ENCODE assay signal across 12 cellular contexts in the genomic region with DNA sequence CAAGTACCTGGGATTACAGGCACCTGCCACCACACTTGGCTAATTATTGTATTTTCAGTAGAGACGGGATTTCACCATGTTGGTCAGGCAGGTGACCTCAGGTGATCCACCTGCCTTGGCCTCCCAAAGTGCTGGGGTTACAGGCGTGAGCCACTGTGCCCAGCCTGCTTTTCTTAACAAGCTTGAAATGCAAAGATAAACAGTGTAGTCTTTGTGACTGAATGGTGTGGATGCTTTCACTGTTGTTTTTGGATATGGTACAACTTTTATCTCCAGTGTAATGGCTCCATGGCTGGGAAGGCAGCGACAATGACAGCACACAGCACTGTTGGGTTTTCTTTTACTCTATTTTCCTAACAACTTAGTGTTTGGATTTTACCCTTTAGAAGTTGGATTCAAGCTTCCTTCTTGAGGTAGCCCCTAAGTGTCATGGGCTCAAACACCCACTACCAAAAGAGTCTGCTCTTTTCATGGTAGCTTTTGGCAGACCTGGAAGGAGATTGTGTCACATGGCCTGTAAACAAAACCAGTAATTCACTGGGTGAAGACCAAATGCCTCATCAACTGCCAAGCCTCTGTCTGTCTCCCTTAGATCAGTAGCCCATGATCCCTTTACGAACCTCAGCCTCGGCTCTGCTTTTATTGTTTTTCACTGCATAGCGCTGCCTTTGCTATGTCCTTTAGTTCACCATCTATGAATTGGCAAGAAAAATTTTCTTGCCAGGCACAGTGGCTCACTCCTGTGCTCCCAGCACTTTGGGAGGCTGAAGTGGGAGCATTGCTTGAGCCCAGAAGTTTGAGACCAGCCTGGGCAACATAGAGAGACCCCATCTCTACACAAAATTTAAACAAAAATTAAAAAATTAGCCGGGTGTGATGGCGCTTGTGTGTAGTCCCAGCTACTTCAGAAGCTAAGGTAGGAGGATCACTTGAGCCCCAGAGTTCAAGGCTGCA. TPM values are rescaled to one million over a fixed set of nuclear protein-coding genes. Genes with fewer than 3 reads are reported as not detected.
DNase-seq lines count a peak whose midpoint lies in the region; ATAC-seq, FAIRE-seq and TF ChIP-seq lines count a peak whose summit lies in the region.
"Had no signal": no experiment of that assay in that cellular context is flagged by ENCODE, and none has a peak within 500 bp of the region (broad histone marks: within the 10 kb centered on the region; RNA-seq: fewer than 3 reads in every experiment).

No MANE protein-coding gene starts in this region.

- TF ChIP-seq CTCF in HEK293 (tag by site-specific recombination; IDR thresholded peaks at IDR 0.05) (no peak), VCaP (conservative IDR thresholded peaks at IDR 0.05) (no peak), lower leg skin (IDR thresholded peaks at IDR 0.05) (no peak)

- intact Hi-C loops in Right ventricle myocardium superior (cut with DNase I) = no loop called here
- intact Hi-C loops in lower leg skin (cut with DNase I; ENCODE audit: low total_unique reads) = no loop called here

- H3K27ac ChIP-seq in HEK293 (ENCODE audit: extremely low read depth, low read depth, low read length) (peak overlapping the region; percentile 61), VCaP (peak overlapping the region; percentile 100), small intestine (ENCODE audit: low read depth in 1 of 2, low read length in 1 of 2) (peak overlapping the region in 1 of 2 donors; percentile 24)

- peak; percentile 61 for ATAC-seq in Right ventricle myocardium superior (ENCODE audit: poor library complexity)
- no peak for ATAC-seq in GM18511 (IDR thresholded peaks at IDR 0.05; ENCODE audit: unreplicated experiment)
- ATAC-seq in GM18498 (IDR thresholded peaks at IDR 0.05; ENCODE audit: unreplicated experiment) = no peak
- ATAC-seq: naive thymus-derived CD4-positive, alpha-beta T cell had no signal

- H3K9me3 ChIP-seq in HEK293 (ENCODE audit: control insufficient read depth, insufficient read depth, low read depth, low read length) (no peaks in the 10 kb centered on the region), small intestine (ENCODE audit: control insufficient read depth, low read depth) (no peaks in the 10 kb centered on the region)

- H3K27me3 ChIP-seq in small intestine (ENCODE audit: control insufficient read depth in 2 of 2, insufficient read depth in 2 of 2, low read length in 2 of 2) = no peaks in the 10 kb centered on the region

- CTCF ChIA-PET in HEK293 (lab: Yijun Ruan, JAX) = interaction anchor here (0.6 to 8.8 kb wide), 5 partner anchors 10 to 119 kb away, joined by 3 to 110 read pairs (median 4); a partner anchor contains a TSS

- H3K36me3 ChIP-seq in HEK293 (ENCODE audit: control insufficient read depth in 2 of 2, insufficient read depth in 1 of 2, low read length in 2 of 2) = peaks cover 0 to 17% of the 10 kb centered on the region in 2 experiments; a peak in 2 of 3 replicates
- H3K36me3 ChIP-seq in small intestine (ENCODE audit: control insufficient read depth in 2 of 2, insufficient read depth in 2 of 2, low read length in 2 of 2) = peaks cover 0 to 4% of the 10 kb centered on the region in 2 donors

- no peak for FAIRE-seq in small intestine (lab: Jason Lieb, UNC)

- DNase-seq in Right ventricle myocardium superior (no peak), putamen (ENCODE audit: low spot score) (peak; percentile 78), lower leg skin (ENCODE audit: low spot score in 2 of 2) (no peak), small intestine (no peak)
- DNase-seq: activated CD4-positive, CD25-positive, alpha-beta regulatory T cell treated with anti-CD3 and anti-CD28 coated beads, Interleukin-2, amount 50 U/mL, for 72 hours; central memory CD4-positive, alpha-beta T cell; naive thymus-derived CD4-positive, alpha-beta T cell; NCI-H526 had no signal

- H3K4me3 ChIP-seq in HEK293 (ENCODE audit: low read depth, low read length) (no peak overlapping the region), lower leg skin (ENCODE audit: low read depth, poor library complexity, severe bottlenecking) (no peak overlapping the region), small intestine (ENCODE audit: low read depth in 1 of 2, low read length in 2 of 2) (no peak overlapping the region)

- H3K4me1 ChIP-seq in HEK293 (ENCODE audit: control insufficient read depth, insufficient read depth, low read length) = peaks cover 23% of the 10 kb centered on the region
- no peaks in the 10 kb centered on the region for H3K4me1 ChIP-seq in small intestine (ENCODE audit: control insufficient read depth in 2 of 2, insufficient read depth in 1 of 2, low read depth in 1 of 2, low read length in 1 of 2)

- TF ChIP-seq POLR2A in lower leg skin (IDR thresholded peaks at IDR 0.05) = no peak

- POLR2A ChIA-PET in HEK293 (lab: Yijun Ruan, JAX) = interaction anchor here (0.7 to 4.1 kb wide), 7 partner anchors 10 to 160 kb away, joined by 3 to 12 read pairs (median 4); a partner anchor contains a TSS

- WGBS in lower leg skin, 2 donors = 74 to 76% methylated on average over 8 of the region's 8 CpGs
- 91 to 93% (median 93%) methylated on average over 8 of the region's 8 CpGs for WGBS in small intestine, 3 donors

TF ChIP-seq in HEK293, 187 proteins besides CTCF, POLR2A, EP300 and RAD21 (continues in another document):
- TF ChIP-seq, protein P1, sequence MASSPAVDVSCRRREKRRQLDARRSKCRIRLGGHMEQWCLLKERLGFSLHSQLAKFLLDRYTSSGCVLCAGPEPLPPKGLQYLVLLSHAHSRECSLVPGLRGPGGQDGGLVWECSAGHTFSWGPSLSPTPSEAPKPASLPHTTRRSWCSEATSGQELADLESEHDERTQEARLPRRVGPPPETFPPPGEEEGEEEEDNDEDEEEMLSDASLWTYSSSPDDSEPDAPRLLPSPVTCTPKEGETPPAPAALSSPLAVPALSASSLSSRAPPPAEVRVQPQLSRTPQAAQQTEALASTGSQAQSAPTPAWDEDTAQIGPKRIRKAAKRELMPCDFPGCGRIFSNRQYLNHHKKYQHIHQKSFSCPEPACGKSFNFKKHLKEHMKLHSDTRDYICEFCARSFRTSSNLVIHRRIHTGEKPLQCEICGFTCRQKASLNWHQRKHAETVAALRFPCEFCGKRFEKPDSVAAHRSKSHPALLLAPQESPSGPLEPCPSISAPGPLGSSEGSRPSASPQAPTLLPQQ (tag by site-specific recombination; IDR thresholded peaks at IDR 0.05) = 0 out of 2 replicates have a peak, but pooled peaks have one; percentile 13
- TF ChIP-seq ZEB2 (tag by site-specific recombination; IDR thresholded peaks at IDR 0.05) (peak; percentile 88), ZNF621 (tag by site-specific recombination; IDR thresholded peaks at IDR 0.05) (no peak), ZBTB7A (tag by site-specific recombination; IDR thresholded peaks at IDR 0.05; ENCODE audit: low read depth) (no peak), OVOL3 (tag by site-specific recombination; IDR thresholded peaks at IDR 0.05) (0 out of 2 replicates have a peak, but pooled peaks have one; percentile 49), IKZF3 (tag by site-specific recombination; IDR thresholded peaks at IDR 0.05) (peak; percentile 68), KLF10 (tag by site-specific recombination; IDR thresholded peaks at IDR 0.05) (no peak), ZNF138 (tag by site-specific recombination; IDR thresholded peaks at IDR 0.05; ENCODE audit: borderline replicate concordance) (no peak), ZNF549 (tag by site-specific recombination; IDR thresholded peaks at IDR 0.05) (no peak), ZNF521 (tag by site-specific recombination; IDR thresholded peaks at IDR 0.05) (no peak), ZNF324 (tag by site-specific recombination; IDR thresholded peaks at IDR 0.05) (no peak), ZNF302 (tag by site-specific recombination; IDR thresholded peaks at IDR 0.05; ENCODE audit: low read depth) (no peak), ZNF112 (tag by site-specific recombination; IDR thresholded peaks at IDR 0.05) (no peak), ZNF776 (tag by site-specific recombination; IDR thresholded peaks at IDR 0.05; ENCODE audit: borderline replicate concordance) (no peak), ZNF335 (tag by site-specific recombination; conservative IDR thresholded peaks at IDR 0.05) (peak; percentile 67), ZFHX2 (tag by site-specific recombination; conservative IDR thresholded peaks at IDR 0.05) (no peak), ZSCAN23 (tag by site-specific recombination; IDR thresholded peaks at IDR 0.05) (no peak)
- TF ChIP-seq, protein P2, sequence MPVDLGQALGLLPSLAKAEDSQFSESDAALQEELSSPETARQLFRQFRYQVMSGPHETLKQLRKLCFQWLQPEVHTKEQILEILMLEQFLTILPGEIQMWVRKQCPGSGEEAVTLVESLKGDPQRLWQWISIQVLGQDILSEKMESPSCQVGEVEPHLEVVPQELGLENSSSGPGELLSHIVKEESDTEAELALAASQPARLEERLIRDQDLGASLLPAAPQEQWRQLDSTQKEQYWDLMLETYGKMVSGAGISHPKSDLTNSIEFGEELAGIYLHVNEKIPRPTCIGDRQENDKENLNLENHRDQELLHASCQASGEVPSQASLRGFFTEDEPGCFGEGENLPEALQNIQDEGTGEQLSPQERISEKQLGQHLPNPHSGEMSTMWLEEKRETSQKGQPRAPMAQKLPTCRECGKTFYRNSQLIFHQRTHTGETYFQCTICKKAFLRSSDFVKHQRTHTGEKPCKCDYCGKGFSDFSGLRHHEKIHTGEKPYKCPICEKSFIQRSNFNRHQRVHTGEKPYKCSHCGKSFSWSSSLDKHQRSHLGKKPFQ (tag by site-specific recombination; IDR thresholded peaks at IDR 0.05) = no peak

RNA-seq across cellular contexts. Expression of a gene that starts 6.4 kb away (rescaled TPM):
- total RNA-seq in Right ventricle myocardium superior = 88.1 TPM
- total RNA-seq in lower leg skin = 100 to 1,000 TPM; 373 to 932 (median 648) TPM
- polyA plus RNA-seq in small intestine = 100 to 1,000 TPM; 111 to 159 (median 157) TPM

RNA-seq across cellular contexts. Expression of a gene that starts 9.3 kb away (rescaled TPM):
- total RNA-seq in Right ventricle myocardium superior = 72.4 TPM
- 100 to 1,000 TPM; 118 to 374 (median 160) TPM for total RNA-seq in lower leg skin
- polyA plus RNA-seq in small intestine = 10 to 100 TPM; 21.1 to 40.7 (median 40.0) TPM

RNA-seq across cellular contexts. Expression of a gene that starts 15.1 kb away (rescaled TPM):
- 5.7 TPM for total RNA-seq in Right ventricle myocardium superior
- 10 to 100 TPM; 10.7 to 24.9 (median 17.7) TPM for total RNA-seq in lower leg skin
- polyA plus RNA-seq in small intestine = 10 to 100 TPM; 13.0 to 13.6 (median 13.0) TPM

RNA-seq across cellular contexts. Expression of a gene that starts 18.4 kb away (rescaled TPM):
- total RNA-seq in Right ventricle myocardium superior = 19.9 TPM
- 10 to 100 TPM; 45.8 to 72.3 (median 54.8) TPM for total RNA-seq in lower leg skin
- 10 to 100 TPM; 46.6 to 65.8 (median 60.8) TPM for polyA plus RNA-seq in small intestine

RNA-seq across cellular contexts. Expression of a gene that starts 18.6 kb away (rescaled TPM):
- total RNA-seq in Right ventricle myocardium superior (1.4 TPM), lower leg skin (1 to 10 TPM; 1.0 to 2.4 (median 1.7) TPM)
- polyA plus RNA-seq in small intestine = 10 to 100 TPM in 1 of 3 donors, 1 to 10 TPM in 1, under 1 TPM in 1; 0.54 to 19.3 (median 4.2) TPM
